Comparison of ENCODE assay signal across 8 cellular contexts in the genomic region with DNA sequence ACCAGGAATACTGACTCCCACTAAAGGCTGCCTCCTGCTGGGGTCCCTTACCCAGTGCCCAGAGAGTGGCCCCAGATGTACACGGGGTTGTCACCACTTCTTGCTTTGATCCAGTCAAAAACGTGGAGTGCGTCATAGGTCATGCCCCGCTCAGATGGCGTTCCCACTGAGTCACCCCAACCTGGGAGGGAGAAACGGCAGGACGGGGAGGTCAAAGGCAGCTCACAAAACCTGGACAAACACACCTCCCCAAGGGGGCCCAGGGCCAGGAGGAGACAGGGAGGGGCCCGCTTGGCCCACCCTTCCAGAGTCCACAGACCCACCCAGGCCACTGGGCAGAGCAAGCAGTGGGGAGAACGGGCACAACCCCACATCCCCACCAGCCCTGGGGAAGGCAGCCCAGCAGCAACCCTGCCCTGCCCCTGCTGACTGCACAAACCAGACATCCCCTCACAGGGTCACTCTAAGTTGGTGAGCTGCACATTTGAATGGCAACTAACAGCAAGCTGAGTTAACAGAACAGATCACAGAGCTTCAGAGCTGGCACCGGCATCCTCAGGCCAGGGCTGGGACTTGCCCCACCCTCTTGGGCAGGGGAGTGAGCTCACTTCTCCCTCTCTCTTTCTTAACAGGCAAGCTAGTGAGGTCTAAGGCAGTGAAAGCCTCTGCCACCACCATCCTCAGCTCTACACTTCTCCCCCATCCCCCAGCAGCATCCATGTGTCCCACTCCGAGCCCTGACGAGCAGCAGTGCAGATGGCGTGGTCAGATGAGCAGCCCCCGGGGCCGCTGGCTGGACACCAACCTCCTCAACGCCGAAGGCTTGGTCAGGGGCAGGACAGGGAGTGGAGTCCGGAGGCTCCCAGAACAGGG.
DNase-seq lines count a peak whose midpoint lies in the region; TF ChIP-seq lines count a peak whose summit lies in the region.

No MANE protein-coding gene starts in this region.

- H3K4me3 Mint-ChIP-seq in Calu3 (ENCODE audit: low read depth, unreplicated experiment): peak overlapping the region; percentile 39

- H3K36me3 ChIP-seq in MG63 (no peaks in the 10 kb centered on the region; the same call in 1 of the 2 replicates), kidney epithelial cell (ENCODE audit: control insufficient read depth, insufficient read depth, low read length) (peaks cover 1% of the 10 kb centered on the region)

- H3K9me3 Mint-ChIP-seq in Calu3 (ENCODE audit: low read depth, unreplicated experiment): no peaks in the 10 kb centered on the region

- peak overlapping the region; percentile 60 for H3K27ac Mint-ChIP-seq in Calu3 (ENCODE audit: unreplicated experiment)

- CTCF ChIA-PET in Calu3 (lab: Charles Lee): interaction anchor here (0.6 to 0.7 kb wide), 2 partner anchors 10 to 121 kb away, joined by 3 read pairs; no protein-coding TSS in a partner anchor

- H3K4me1 Mint-ChIP-seq in Calu3 (ENCODE audit: low read depth, unreplicated experiment): peaks cover 11% of the 10 kb centered on the region

- no peak for TF ChIP-seq CTCF in Calu3 (IDR thresholded peaks at IDR 0.05; ENCODE audit: unreplicated experiment)
- TF ChIP-seq CTCF in astrocyte of the spinal cord (IDR thresholded peaks at IDR 0.05; ENCODE audit: low read depth, low read length): no peak
- TF ChIP-seq CTCF in kidney epithelial cell (IDR thresholded peaks at IDR 0.05; ENCODE audit: insufficient read depth, low read length, poor library complexity, severe bottlenecking): no peak

- no peaks in the 10 kb centered on the region for H3K27me3 Mint-ChIP-seq in Calu3 (ENCODE audit: unreplicated experiment)

- H3K27me3 ChIP-seq in MG63 (no peaks in the 10 kb centered on the region), kidney epithelial cell (ENCODE audit: control insufficient read depth, insufficient read depth, low read length) (no peaks in the 10 kb centered on the region)

- no peak overlapping the region for H3K4me3 ChIP-seq in MG63
- H3K4me3 ChIP-seq in astrocyte of the spinal cord (ENCODE audit: low read depth, low read length): no peak overlapping the region
- no peak overlapping the region for H3K4me3 ChIP-seq in kidney epithelial cell (ENCODE audit: low read depth, low read length)

- DNase-seq in Calu3 (peak; percentile 24), MG63 (peak; percentile 90), astrocyte of the spinal cord (ENCODE audit: low read depth, low spot score) (peak; percentile 86), kidney epithelial cell (ENCODE audit: low read depth) (peak; percentile 75), iPS-NIHi7 (ENCODE audit: extremely low spot score) (no peak), NOMO-1 treated with dmso at 0.1 percent for 144 hours (lab: John Stamatoyannopoulos, UW; ENCODE audit: unreplicated experiment) (no peak)
- DNase-seq in activated effector memory CD4-positive, alpha-beta T cell treated with Interleukin-2 at 50 U/mL for 16 hours: no peak

- no peaks in the 10 kb centered on the region for H3K9me3 ChIP-seq in MG63

- no TSS peak for BruUV-seq in Calu3 (replicated peaks; lab: Mats Ljungman, UMichigan)

- peak overlapping the region; percentile 45 for H3K27ac ChIP-seq in temporal lobe (ENCODE audit: low read depth, low read length)

- intact Hi-C loops in Calu3 (cut with micrococcal nuclease; ENCODE audit: unreplicated experiment): loop anchor here (2.0 kb wide), 1 partner anchor 89 kb away; no protein-coding TSS in a partner anchor

- peaks cover 17% of the 10 kb centered on the region for H3K36me3 Mint-ChIP-seq in Calu3 (ENCODE audit: insufficient read depth, unreplicated experiment)

- in situ Hi-C loops in astrocyte of the spinal cord (cut with HindIII; ENCODE audit: low sequenced_read_pairs): no loop called here

Comparison
In these comparisons a context has a peak if more than half of its experiments do, and no peak if none do; other contexts are left out.
1. DNase-seq: peak in Calu3 (single experiment), MG63 (single experiment), astrocyte of the spinal cord (single experiment) and kidney epithelial cell (single experiment); none in iPS-NIHi7 (single experiment), NOMO-1 treated with dmso at 0.1 percent for 144 hours (single experiment) and activated effector memory CD4-positive, alpha-beta T cell treated with Interleukin-2 at 50 U/mL for 16 hours (single experiment).